In genomic region chr14:22231022-22231421, GRCh38 we compare ENCODE assay signal across 11 cellular contexts.
DNase-seq lines count a peak whose midpoint lies in the region; ATAC-seq and TF ChIP-seq lines count a peak whose summit lies in the region.
"Had no signal": no experiment of that assay in that cellular context is flagged by ENCODE, and none has a peak within 500 bp of the region (broad histone marks: within the 10 kb centered on the region; RNA-seq: fewer than 3 reads in every experiment).

No MANE protein-coding gene starts in this region.

- ATAC-seq in GM18907 (IDR thresholded peaks at IDR 0.05; ENCODE audit: unreplicated experiment) = peak; percentile 64

- TF ChIP-seq CTCF in GM12865 (IDR thresholded peaks at IDR 0.05; ENCODE audit: insufficient read depth, low read depth, low read length, missing control alignments) (no peak), NB4 (IDR thresholded peaks at IDR 0.05; ENCODE audit: low read depth, low read length) (no peak), GM10266 (IDR thresholded peaks at IDR 0.05; ENCODE audit: control insufficient read depth, insufficient read depth, low read depth, missing control alignments) (no peak)

- no peak for TF ChIP-seq POLR2A in NB4 (IDR thresholded peaks at IDR 0.05; ENCODE audit: extremely low read depth, insufficient read length)

- DNase-seq in GM12865 (ENCODE audit: low read depth) (peak; percentile 15), NB4 (ENCODE audit: low read depth) (peak; percentile 20), cortex of kidney (lab: John Stamatoyannopoulos, UW) (no peak), GM10266 (ENCODE audit: extremely low spot score) (no peak), head of caudate nucleus (no peak), HuH-7 (ENCODE audit: low spot score) (no peak)
- peak; percentile 14 for DNase-seq in central memory CD4-positive, alpha-beta T cell
- DNase-seq: occipital lobe; stimulated activated naive CD4-positive, alpha-beta T cell treated with Interleukin-2 at 50 U/mL for 16 hours; T-helper 9 cell had no signal

- H3K4me3 ChIP-seq in GM12865 (ENCODE audit: low read depth, low read length) = no peak overlapping the region
- no peak overlapping the region for H3K4me3 ChIP-seq in NB4 (ENCODE audit: low read depth, low read length)

- intact Hi-C loops in head of caudate nucleus (cut with DNase I) = no loop called here

Comparison
In these comparisons a context has a peak if more than half of its experiments do, and no peak if none do; other contexts are left out.
1. DNase-seq: peak in GM12865 (single experiment), NB4 (single experiment) and central memory CD4-positive, alpha-beta T cell (single experiment); none in cortex of kidney (single experiment), GM10266 (single experiment), head of caudate nucleus (0 of 42) and HuH-7 (single experiment).